Comparison of ENCODE assay signal across 21 cellular contexts in the genomic region with DNA sequence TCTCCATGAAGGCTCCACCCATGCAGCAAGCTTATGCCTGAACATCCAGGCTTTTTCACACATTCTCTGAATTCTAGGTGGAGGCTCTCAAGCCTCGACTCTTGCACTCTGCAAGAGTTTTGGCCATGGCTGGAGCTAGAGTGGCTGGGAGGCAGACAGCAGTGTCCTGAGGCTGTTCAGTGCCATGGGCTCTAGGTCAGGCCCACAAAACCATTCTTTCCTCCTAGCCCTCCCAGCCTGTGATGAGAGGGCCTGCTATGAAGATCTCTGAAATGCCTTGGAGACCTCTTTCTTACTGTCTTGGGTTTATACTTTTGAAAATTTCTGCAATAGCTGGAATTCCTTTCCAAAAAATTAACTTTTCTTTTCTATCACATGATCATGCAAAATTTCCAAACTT.
DNase-seq lines count a peak whose midpoint lies in the region; ATAC-seq and TF ChIP-seq lines count a peak whose summit lies in the region.
"Had no signal": no experiment of that assay in that cellular context is flagged by ENCODE, and none has a peak within 500 bp of the region (broad histone marks: within the 10 kb centered on the region; RNA-seq: fewer than 3 reads in every experiment).

No MANE protein-coding gene starts in this region.

- H3K4me1 ChIP-seq in HEK293 (ENCODE audit: control insufficient read depth, insufficient read depth, low read length) = no peaks in the 10 kb centered on the region
- H3K4me1 ChIP-seq in endodermal cell (ENCODE audit: control insufficient read depth, insufficient read depth, low read length) = no peaks in the 10 kb centered on the region

- POLR2A ChIA-PET in HEK293 (lab: Yijun Ruan, JAX) = no interaction called here

- DNase-seq in endodermal cell (no peak), HUDEP-2 (lab: John Stamatoyannopoulos, UW; ENCODE audit: unreplicated experiment in 76 of 76) (no peak)
- no peak for DNase-seq in activated naive CD4-positive, alpha-beta T cell treated with anti-CD3 and anti-CD28 coated beads, Interleukin-2, amount 10 ng/mL, durations not matched to agents 7 days and 5 days
- DNase-seq: 8988T; AML-193; CD4-positive, alpha-beta memory T cell; CD8-positive, alpha-beta memory T cell; COR-L47; DMS 273 treated with DMSO at 0.1 percent for 48 hours; DMS153; DMS53; DMS79; DND-41; EL; GDM1 had no signal

- CTCF ChIA-PET in HEK293 (lab: Yijun Ruan, JAX) = no interaction called here
- CTCF ChIA-PET in activated naive CD4-positive, alpha-beta T cell treated with anti-CD3 and anti-CD28 coated beads, Interleukin-2, amount 10 ng/mL, durations not matched to agents 7 days and 5 days (lab: Charles Lee) = no interaction called here

- no peaks in the 10 kb centered on the region for H3K4me1 Mint-ChIP-seq in endodermal cell
- H3K4me1 Mint-ChIP-seq in activated naive CD4-positive, alpha-beta T cell treated with anti-CD3 and anti-CD28 coated beads, Interleukin-2, amount 10 ng/mL, durations not matched to agents 7 days and 5 days = no peaks in the 10 kb centered on the region
- H3K4me1 Mint-ChIP-seq: B cell; CD4-positive, alpha-beta memory T cell; CD8-positive, alpha-beta memory T cell had no signal

- H3K27me3 Mint-ChIP-seq in endodermal cell (ENCODE audit: insufficient read depth) = no peaks in the 10 kb centered on the region
- no peaks in the 10 kb centered on the region for H3K27me3 Mint-ChIP-seq in activated naive CD4-positive, alpha-beta T cell treated with anti-CD3 and anti-CD28 coated beads, Interleukin-2, amount 10 ng/mL, durations not matched to agents 7 days and 5 days
- H3K27me3 Mint-ChIP-seq: B cell; CD4-positive, alpha-beta memory T cell; CD8-positive, alpha-beta memory T cell had no signal

- no peak for TF ChIP-seq CTCF in HEK293 (tag by site-specific recombination; IDR thresholded peaks at IDR 0.05)
- TF ChIP-seq CTCF in endodermal cell (conservative IDR thresholded peaks at IDR 0.05) = no peak

- no peak overlapping the region for H3K4me3 ChIP-seq in HEK293 (ENCODE audit: low read depth, low read length)
- H3K4me3 ChIP-seq in endodermal cell (ENCODE audit: low read length) = peak overlapping the region; percentile 36
- H3K4me3 ChIP-seq: BLaER1 treated with 17β-estradiol and CSF1 and Interleukin-3, amounts not matched to agents 10 nM and 100 nM; GM12878 had no signal

- H3K9me3 Mint-ChIP-seq in endodermal cell = peaks cover 48% of the 10 kb centered on the region
- H3K9me3 Mint-ChIP-seq in activated naive CD4-positive, alpha-beta T cell treated with anti-CD3 and anti-CD28 coated beads, Interleukin-2, amount 10 ng/mL, durations not matched to agents 7 days and 5 days = peaks cover 18% of the 10 kb centered on the region

- H3K9me3 ChIP-seq in HEK293 (ENCODE audit: control insufficient read depth, insufficient read depth, low read depth, low read length) (no peaks in the 10 kb centered on the region; the same call in 1 of the 2 replicates), endodermal cell (ENCODE audit: control insufficient read depth, low read length) (peaks cover 29% of the 10 kb centered on the region)

- H3K36me3 ChIP-seq in HEK293 (ENCODE audit: control insufficient read depth in 2 of 2, insufficient read depth in 1 of 2, low read length in 2 of 2) = no peaks in the 10 kb centered on the region
- no peaks in the 10 kb centered on the region for H3K36me3 ChIP-seq in endodermal cell (ENCODE audit: control insufficient read depth, insufficient read depth, low read length)
- H3K36me3 ChIP-seq: BLaER1 treated with 17β-estradiol and CSF1 and Interleukin-3, amounts not matched to agents 10 nM and 100 nM had no signal

- no peaks in the 10 kb centered on the region for H3K27me3 ChIP-seq in endodermal cell (ENCODE audit: control insufficient read depth, insufficient read depth, low read length, poor library complexity, severe bottlenecking)
- H3K27me3 ChIP-seq: BLaER1 treated with 17β-estradiol and CSF1 and Interleukin-3, amounts not matched to agents 10 nM and 100 nM had no signal

- peaks cover 6% of the 10 kb centered on the region for H3K36me3 Mint-ChIP-seq in endodermal cell (ENCODE audit: low read depth)
- no peaks in the 10 kb centered on the region for H3K36me3 Mint-ChIP-seq in activated naive CD4-positive, alpha-beta T cell treated with anti-CD3 and anti-CD28 coated beads, Interleukin-2, amount 10 ng/mL, durations not matched to agents 7 days and 5 days
- H3K36me3 Mint-ChIP-seq: CD4-positive, alpha-beta memory T cell; CD8-positive, alpha-beta memory T cell had no signal

- no peak for ATAC-seq in HG03175 (IDR thresholded peaks at IDR 0.05; ENCODE audit: unreplicated experiment)
- ATAC-seq: GM12878 had no signal

- no peak overlapping the region for H3K27ac Mint-ChIP-seq in endodermal cell
- H3K27ac Mint-ChIP-seq in activated naive CD4-positive, alpha-beta T cell treated with anti-CD3 and anti-CD28 coated beads, Interleukin-2, amount 10 ng/mL, durations not matched to agents 7 days and 5 days = no peak overlapping the region
- H3K27ac Mint-ChIP-seq: B cell; CD8-positive, alpha-beta memory T cell had no signal

- no peak overlapping the region for H3K27ac ChIP-seq in HEK293 (ENCODE audit: extremely low read depth, low read depth, low read length)
- no peak overlapping the region for H3K27ac ChIP-seq in endodermal cell (ENCODE audit: low read depth, low read length)
- H3K27ac ChIP-seq: BLaER1 treated with 17β-estradiol and CSF1 and Interleukin-3, amounts not matched to agents 10 nM and 100 nM; C4-2B had no signal

- no peak overlapping the region for H3K4me3 Mint-ChIP-seq in endodermal cell
- no peak overlapping the region for H3K4me3 Mint-ChIP-seq in activated naive CD4-positive, alpha-beta T cell treated with anti-CD3 and anti-CD28 coated beads, Interleukin-2, amount 10 ng/mL, durations not matched to agents 7 days and 5 days
- H3K4me3 Mint-ChIP-seq: B cell; CD4-positive, alpha-beta memory T cell; CD8-positive, alpha-beta memory T cell had no signal

- H3K9ac ChIP-seq in endodermal cell (ENCODE audit: extremely low read depth, low read length, poor library complexity, severe bottlenecking) = no peak overlapping the region
- H3K9ac ChIP-seq: BLaER1 treated with 17β-estradiol and CSF1 and Interleukin-3, amounts not matched to agents 10 nM and 100 nM had no signal

- 91 to 100% methylated on average over 1 of the region's 1 CpG for WGBS in endodermal cell (ENCODE audit: insufficient coverage in 1 of 2, insufficient read length in 1 of 2), 2 experiments

TF ChIP-seq in HEK293, 187 proteins besides CTCF, POLR2A, EP300 and RAD21:
- TF ChIP-seq ZNF585B (tag by site-specific recombination; IDR thresholded peaks at IDR 0.05) (peak; percentile 86), SETDB1 (IDR thresholded peaks at IDR 0.05; ENCODE audit: insufficient read length, low read length) (peak; percentile 89), TRIM28 (IDR thresholded peaks at IDR 0.05; ENCODE audit: borderline replicate concordance, low read length) (0 out of 2 replicates have a peak, but pooled peaks have one; percentile 28), ZNF280C (tag by site-specific recombination; IDR thresholded peaks at IDR 0.05) (no peak)
